ENCODE assay signal across 15 cellular contexts in genomic region chr20:4828830-4829493, GRCh38. TPM values are rescaled to one million over a fixed set of nuclear protein-coding genes. Genes with fewer than 3 reads are reported as not detected.
DNase-seq lines count a peak whose midpoint lies in the region; ATAC-seq and TF ChIP-seq lines count a peak whose summit lies in the region.
"Had no signal": no experiment of that assay in that cellular context is flagged by ENCODE, and none has a peak within 500 bp of the region (broad histone marks: within the 10 kb centered on the region; RNA-seq: fewer than 3 reads in every experiment).

No MANE protein-coding gene starts in this region.

- DNase-seq in IMR-90 (no peak), WERI-Rb-1 (peak; percentile 1), right cardiac atrium (no peak), gastrocnemius medialis (no peak), ecto neural progenitor cell (ENCODE audit: low spot score) (no peak), NCI-H1436 (lab: John Stamatoyannopoulos, UW) (no peak)
- DNase-seq in activated CD4-positive, alpha-beta T cell treated with anti-CD3 and anti-CD28 coated beads, Interleukin-2, amount 50 U/mL, for 1 hour, result no peak
- DNase-seq: anterior cingulate cortex; HCEC 1CT; NCI-H2029; NCI-H526 treated with DMSO at 0.1 percent for 48 hours; stimulated activated CD4-positive, alpha-beta T cell treated with anti-CD3 and anti-CD28 coated beads, Interleukin-15, amount 100 ng/mL, for 24 hours had no signal

- no peak overlapping the region for H2AFZ ChIP-seq in IMR-90 (replicated peaks; ENCODE audit: low read length, poor library complexity)
- H2AFZ ChIP-seq: parathyroid adenoma had no signal

- no peak overlapping the region for H3K4me2 ChIP-seq in IMR-90 (ENCODE audit: low read depth, low read length)

- H2BK15ac ChIP-seq in IMR-90 (ENCODE audit: low read depth, low read length), result no peak overlapping the region

- H3K27ac ChIP-seq in IMR-90 (ENCODE audit: insufficient read depth, low read length) (no peak overlapping the region), WERI-Rb-1 (no peak overlapping the region), right cardiac atrium (ENCODE audit: low read length) (no peak overlapping the region), gastrocnemius medialis (peak overlapping the region; percentile 11 to 62 (median 32))
- H3K27ac ChIP-seq: parathyroid adenoma had no signal

- H3K9ac ChIP-seq in IMR-90 (ENCODE audit: low read depth, low read length), result no peak overlapping the region
- H3K9ac ChIP-seq: parathyroid adenoma had no signal

- H3K4ac ChIP-seq in IMR-90 (ENCODE audit: low read depth, low read length), result no peak overlapping the region

- 93% methylated on average over 7 of the region's 14 CpGs; no CpG with 5 or more reads in 1 of the 2 experiments for WGBS in IMR-90 (ENCODE audit: extremely low coverage in 2 of 2, insufficient read length in 1 of 2), 2 experiments
- 71% methylated on average over 14 of the region's 14 CpGs for WGBS in right cardiac atrium

- H3K18ac ChIP-seq in IMR-90 (ENCODE audit: low read depth, low read length), result no peak overlapping the region

- POLR2A ChIA-PET in IMR-90 (lab: Charles Lee; ENCODE audit: unreplicated experiment), result no interaction called here

- H2BK5ac ChIP-seq in IMR-90 (ENCODE audit: low read depth, low read length, poor library complexity, severe bottlenecking), result no peak overlapping the region

- no peak for TF ChIP-seq RAD21 in IMR-90 (IDR thresholded peaks at IDR 0.05; ENCODE audit: low read length)

- CTCF ChIA-PET in IMR-90 (lab: Yijun Ruan, JAX), result no interaction called here

- H4K8ac ChIP-seq in IMR-90 (ENCODE audit: low read depth in 2 of 2, low read length in 2 of 2), result no peak overlapping the region

- in situ Hi-C loops in IMR-90 (cut with MboI; ENCODE audit: low sequenced_read_pairs), result no loop called here
- in situ Hi-C loops in gastrocnemius medialis (cut with MboI; ENCODE audit: low sequenced_read_pairs in 4 of 4), result no loop called here

- no peak overlapping the region for H2BK120ac ChIP-seq in IMR-90 (ENCODE audit: low read depth, low read length)

- H3K27me3 ChIP-seq in IMR-90 (ENCODE audit: control insufficient read depth, insufficient read depth, low read length) (no peaks in the 10 kb centered on the region), WERI-Rb-1 (ENCODE audit: insufficient read depth, low read depth, severe bottlenecking) (no peaks in the 10 kb centered on the region), right cardiac atrium (ENCODE audit: control insufficient read depth, insufficient read depth) (no peaks in the 10 kb centered on the region), gastrocnemius medialis (peaks cover 3 to 9% (median 3%) of the 10 kb centered on the region in 3 donors)

- TF ChIP-seq POLR2A in IMR-90 (IDR thresholded peaks at IDR 0.05; ENCODE audit: low read depth, low read length), result no peak
- no peak for TF ChIP-seq POLR2A in gastrocnemius medialis (IDR thresholded peaks at IDR 0.05)

- no peaks in the 10 kb centered on the region for H4K20me1 ChIP-seq in IMR-90 (ENCODE audit: insufficient read depth, low read length)

- no TSS peak for BruUV-seq in IMR-90 (replicated peaks; lab: Mats Ljungman, UMichigan)

- H3K9me3 ChIP-seq in IMR-90 (ENCODE audit: control insufficient read depth, insufficient read depth, low read length) (no peaks in the 10 kb centered on the region), WERI-Rb-1 (ENCODE audit: severe bottlenecking) (no peaks in the 10 kb centered on the region), right cardiac atrium (ENCODE audit: control insufficient read depth, low read length) (no peaks in the 10 kb centered on the region), gastrocnemius medialis (no peaks in the 10 kb centered on the region)

- no peak overlapping the region for H4K5ac ChIP-seq in IMR-90 (ENCODE audit: low read depth, low read length)

- no peak overlapping the region for H2AK5ac ChIP-seq in IMR-90 (ENCODE audit: low read depth, low read length)

- H3K4me1 ChIP-seq in IMR-90 (ENCODE audit: control insufficient read depth, insufficient read depth, low read length) (peaks cover 4% of the 10 kb centered on the region; the same call in 1 of the 2 replicates), right cardiac atrium (ENCODE audit: control insufficient read depth, insufficient read depth, low read length) (no peaks in the 10 kb centered on the region), gastrocnemius medialis (no peaks in the 10 kb centered on the region)
- H3K4me1 ChIP-seq: parathyroid adenoma had no signal

- dilution Hi-C loops in IMR-90 (cut with HindIII; ENCODE audit: low sequenced_read_pairs, unreplicated experiment), result no loop called here

- TF ChIP-seq CTCF in IMR-90 (conservative IDR thresholded peaks at IDR 0.05; ENCODE audit: low read depth, low read length) (no peak), WERI-Rb-1 (IDR thresholded peaks at IDR 0.05; ENCODE audit: low read depth, low read length) (no peak), gastrocnemius medialis (IDR thresholded peaks at IDR 0.05 in 4 of 5, conservative IDR thresholded peaks at IDR 0.05 in 1 of 5) (no peak)

- no peak overlapping the region for H3K56ac ChIP-seq in IMR-90 (ENCODE audit: extremely low read depth, insufficient read depth, low read length)

- H3K36me3 ChIP-seq in IMR-90 (ENCODE audit: control insufficient read depth, insufficient read depth, low read length) (no peaks in the 10 kb centered on the region), WERI-Rb-1 (no peaks in the 10 kb centered on the region), gastrocnemius medialis (no peaks in the 10 kb centered on the region)

- H3K23ac ChIP-seq in IMR-90 (ENCODE audit: low read depth, low read length), result no peak overlapping the region

- H3K79me1 ChIP-seq in IMR-90 (ENCODE audit: low read depth in 1 of 2, low read length in 2 of 2), result no peaks in the 10 kb centered on the region

- H2AK9ac ChIP-seq in IMR-90 (replicated peaks; ENCODE audit: low read depth, low read length, poor library complexity), result no peak overlapping the region

- no peak overlapping the region for H3K14ac ChIP-seq in IMR-90 (replicated peaks; ENCODE audit: low read depth, low read length)

- H3K9me1 ChIP-seq in IMR-90 (ENCODE audit: insufficient read depth, low read length), result 0 out of 2 replicates have a peak, but pooled peaks cover 5% of the 10 kb centered on the region

- intact Hi-C loops in IMR-90 (cut with micrococcal nuclease), result no loop called here
- intact Hi-C loops in right cardiac atrium (cut with DNase I), result no loop called here
- intact Hi-C loops in gastrocnemius medialis (cut with DNase I; ENCODE audit: low total_unique reads), result no loop called here

- no peak overlapping the region for H3K4me3 ChIP-seq in IMR-90 (ENCODE audit: insufficient read depth, low read depth, low read length)
- H3K4me3 ChIP-seq in WERI-Rb-1 (ENCODE audit: low read depth, low read length), result no peak overlapping the region
- no peak overlapping the region for H3K4me3 ChIP-seq in right cardiac atrium (ENCODE audit: low read length)
- no peak overlapping the region for H3K4me3 ChIP-seq in gastrocnemius medialis
- H3K4me3 ChIP-seq: GM12878 had no signal

- no peak overlapping the region for H2BK20ac ChIP-seq in IMR-90 (ENCODE audit: low read depth, low read length)

- no peak for ATAC-seq in IMR-90 (ENCODE audit: low read depth)
- ATAC-seq in right cardiac atrium, result peak; percentile 60 to 71
- ATAC-seq in gastrocnemius medialis, result peak; percentile 70 to 78
- no peak for ATAC-seq in HG03159 (IDR thresholded peaks at IDR 0.05; ENCODE audit: unreplicated experiment)
- ATAC-seq: GM12878 had no signal

- no peak overlapping the region for H4K91ac ChIP-seq in IMR-90 (ENCODE audit: insufficient read depth, low read depth, low read length)

TF ChIP-seq in IMR-90, 13 proteins besides CTCF, POLR2A, EP300 and RAD21:
- no peak for TF ChIP-seq FOS (IDR thresholded peaks at IDR 0.05; ENCODE audit: low read depth, low read length)
- peak; percentile 60; the same call in 1 of the 2 replicates for TF ChIP-seq CEBPB (IDR thresholded peaks at IDR 0.05; ENCODE audit: low read depth, low read length)

RNA-seq across cellular contexts. Expression of gene RASSF2, which starts 5.6 kb away (rescaled TPM):
- 4.2 and 4.5 TPM in 2 replicates for total RNA-seq in IMR-90 (2012; rRNA removed)
- 1.5 and 2.0 TPM in 2 replicates for polyA plus RNA-seq in IMR-90 (2012; rRNA removed)
- polyA plus RNA-seq in IMR-90 (2012; cell fraction: cytosol; rRNA removed), result 0.73 and 1.1 TPM in 2 replicates
- 0.39 and 1.7 TPM in 2 replicates for polyA plus RNA-seq in IMR-90 (2012; cell fraction: nucleus; rRNA removed; ENCODE audit: low replicate concordance)
- total RNA-seq in right cardiac atrium, result 1 to 10 TPM; 5.0 to 8.6 (median 7.1) TPM
- polyA plus RNA-seq in right cardiac atrium, result 2.1 TPM
- 1 to 10 TPM in 3 of 4 donors, under 1 TPM in 1; 0.90 to 3.1 (median 2.6) TPM for total RNA-seq in gastrocnemius medialis

Comparison
In these comparisons a context has a peak if more than half of its experiments do, and no peak if none do; other contexts are left out.
1. ATAC-seq: peak in right cardiac atrium (2 of 2) and gastrocnemius medialis (2 of 2); none in IMR-90 (single experiment) and HG03159 (single experiment).
2. H3K27ac ChIP-seq: peak in gastrocnemius medialis (4 of 4); none in IMR-90 (single experiment), WERI-Rb-1 (single experiment) and right cardiac atrium (single experiment).